31 cellular contexts compared by ENCODE assay signal in genomic region chr2:121510857-121511256, GRCh38. TPM values are rescaled to one million over a fixed set of nuclear protein-coding genes. Genes with fewer than 3 reads are reported as not detected.
"Had no signal": no experiment of that assay in that cellular context is flagged by ENCODE, and none has a peak within 500 bp of the region (broad histone marks: within the 10 kb centered on the region; RNA-seq: fewer than 3 reads in every experiment).

No MANE protein-coding gene starts in this region.

- H3K9me3 ChIP-seq: mucosa of descending colon, sigmoid colon, tibial nerve, uterus had no signal

- H3K4me3 Mint-ChIP-seq: memory B cell; naive thymus-derived CD4-positive, alpha-beta T cell; natural killer cell treated with Interleukin-12 subunit alpha and Interleukin-12 subunit beta and Interleukin-15 and Interleukin-18, amount 100 ng/mL, for 72 hours; stimulated activated effector memory CD8-positive, alpha-beta T cell treated with anti-CD3 and anti-CD28 coated beads, Interleukin-12 subunit alpha, Interleukin-12 subunit beta, amount 100 ng/mL, for 72 hours; stimulated activated naive CD8-positive, alpha-beta T cell treated with anti-CD3 and anti-CD28 coated beads, Interleukin-15, amount 100 ng/mL, for 72 hours; type B pancreatic cell had no signal

- H3K27ac Mint-ChIP-seq: memory B cell; progenitor cell of endocrine pancreas; stimulated activated effector memory CD8-positive, alpha-beta T cell treated with anti-CD3 and anti-CD28 coated beads, Interleukin-12 subunit alpha, Interleukin-12 subunit beta, amount 100 ng/mL, for 72 hours; type B pancreatic cell had no signal

- H3K36me3 ChIP-seq: ovary, uterus had no signal

- H3K27me3 Mint-ChIP-seq: memory B cell; naive thymus-derived CD4-positive, alpha-beta T cell; natural killer cell treated with Interleukin-12 subunit alpha and Interleukin-12 subunit beta and Interleukin-15 and Interleukin-18, amount 100 ng/mL, for 72 hours; progenitor cell of endocrine pancreas; stimulated activated naive CD8-positive, alpha-beta T cell treated with anti-CD3 and anti-CD28 coated beads, Interleukin-15, amount 100 ng/mL, for 72 hours; type B pancreatic cell had no signal

- H3K4me1 ChIP-seq: spleen, tibial nerve, uterus had no signal

- DNase-seq: hypothalamus; islet precursor cell; left ventricle myocardium inferior; midbrain; mucosa of descending colon; naive thymus-derived CD4-positive, alpha-beta T cell; ovary; right cardiac atrium; sigmoid colon; small intestine; spleen; stimulated activated CD4-positive, alpha-beta T cell treated with anti-CD3 and anti-CD28 coated beads, Interleukin-4, amount 100 ng/mL, for 24 hours; stimulated activated naive CD4-positive, alpha-beta T cell treated with Interleukin-2 at 50 U/mL for 16 hours; stimulated activated naive CD8-positive, alpha-beta T cell treated with anti-CD3 and anti-CD28 coated beads, Interleukin-15, amount 100 ng/mL, for 72 hours; substantia nigra; uterus had no signal

- ATAC-seq: mucosa of descending colon; naive thymus-derived CD4-positive, alpha-beta T cell; natural killer cell treated with Interleukin-12 subunit alpha and Interleukin-12 subunit beta and Interleukin-15 and Interleukin-18, amount 100 ng/mL, for 72 hours; right cardiac atrium; stimulated activated effector memory CD8-positive, alpha-beta T cell treated with anti-CD3 and anti-CD28 coated beads, Interleukin-12 subunit alpha, Interleukin-12 subunit beta, amount 100 ng/mL, for 72 hours; stimulated activated naive CD8-positive, alpha-beta T cell treated with anti-CD3 and anti-CD28 coated beads, Interleukin-15, amount 100 ng/mL, for 72 hours had no signal

- H3K4me3 ChIP-seq: left ventricle myocardium inferior, lung, mucosa of descending colon, ovary, sigmoid colon, spleen, tibial nerve, uterus had no signal

- H3K27ac ChIP-seq: left ventricle myocardium inferior, ovary, sigmoid colon, spleen, tibial nerve, uterus had no signal

- H3K27me3 ChIP-seq: ovary, sigmoid colon, spleen, tibial nerve, uterus had no signal

- H3K9me3 Mint-ChIP-seq: memory B cell; natural killer cell treated with Interleukin-12 subunit alpha and Interleukin-12 subunit beta and Interleukin-15 and Interleukin-18, amount 100 ng/mL, for 72 hours; stimulated activated effector memory CD8-positive, alpha-beta T cell treated with anti-CD3 and anti-CD28 coated beads, Interleukin-12 subunit alpha, Interleukin-12 subunit beta, amount 100 ng/mL, for 72 hours; type B pancreatic cell had no signal

RNA-seq across cellular contexts. Expression of gene RNU4ATAC, which starts 19.8 kb away (rescaled TPM):
- total RNA-seq: kidney epithelial cell; lung; mesenteric fat pad; myocyte; naive thymus-derived CD4-positive, alpha-beta T cell; natural killer cell treated with Interleukin-12 subunit alpha and Interleukin-12 subunit beta and Interleukin-15 and Interleukin-18, amount 100 ng/mL, for 72 hours; omental fat pad; ovary; progenitor cell of endocrine pancreas; renal cortical epithelial cell; sigmoid colon; tibial nerve; ureter had no signal
- polyA plus RNA-seq: lung; naive thymus-derived CD4-positive, alpha-beta T cell; neural cell; ovary; right cardiac atrium; sigmoid colon; small intestine; spleen; thymus had no signal
